ENCODE assay signal across 15 cellular contexts in genomic region chr4:61666248-61666647, GRCh38.
"Had no signal": no experiment of that assay in that cellular context is flagged by ENCODE, and none has a peak within 500 bp of the region (broad histone marks: within the 10 kb centered on the region; RNA-seq: fewer than 3 reads in every experiment).

No MANE protein-coding gene starts in this region.

- H3K9me3 ChIP-seq: colonic mucosa, SJCRH30, thoracic aorta had no signal

- H3K4me3 Mint-ChIP-seq: activated B cell treated with CpG ODN at 0.5 μM for 24 hours; activated naive CD8-positive, alpha-beta T cell treated with anti-CD3 and anti-CD28 coated beads, Interleukin-2, amount 10 ng/mL, durations not matched to agents 7 days and 5 days; activated T-helper 1 cell treated with anti-CD3 and anti-CD28 coated beads, Interleukin-12 subunit alpha, Interleukin-12 subunit beta, Interleukin-2, Interleukin-4 antibody, amounts not matched to agents 30 ng/mL and 10 ng/mL and 1 ng/mL, durations not matched to agents 14 hours and 24 hours and 36 hours; natural killer cell treated with Interleukin-12 subunit alpha and Interleukin-12 subunit beta and Interleukin-15 and Interleukin-18, amount 100 ng/mL, for 72 hours; stimulated activated effector memory CD8-positive, alpha-beta T cell treated with anti-CD3 and anti-CD28 coated beads, Interleukin-12 subunit alpha, Interleukin-12 subunit beta, amount 100 ng/mL, for 72 hours had no signal

- H3K27ac ChIP-seq: cardiac muscle cell, colonic mucosa, SJCRH30, thoracic aorta had no signal

- H3K4me1 ChIP-seq: colonic mucosa, SJCRH30 had no signal

- ATAC-seq: natural killer cell treated with Interleukin-12 subunit alpha and Interleukin-12 subunit beta and Interleukin-15 and Interleukin-18, amount 100 ng/mL, for 72 hours; stimulated activated effector memory CD8-positive, alpha-beta T cell treated with anti-CD3 and anti-CD28 coated beads, Interleukin-12 subunit alpha, Interleukin-12 subunit beta, amount 100 ng/mL, for 72 hours had no signal

- H3K36me3 ChIP-seq: cardiac muscle cell, colonic mucosa, SJCRH30, thoracic aorta had no signal

- H3K4me1 Mint-ChIP-seq: activated B cell treated with CpG ODN at 0.5 μM for 24 hours; activated naive CD8-positive, alpha-beta T cell treated with anti-CD3 and anti-CD28 coated beads, Interleukin-2, amount 10 ng/mL, durations not matched to agents 7 days and 5 days; stimulated activated effector memory CD8-positive, alpha-beta T cell treated with anti-CD3 and anti-CD28 coated beads, Interleukin-12 subunit alpha, Interleukin-12 subunit beta, amount 100 ng/mL, for 72 hours had no signal

- H3K4me3 ChIP-seq: cardiac muscle cell, colonic mucosa, SJCRH30, thoracic aorta had no signal

- H3K27me3 Mint-ChIP-seq: activated B cell treated with CpG ODN at 0.5 μM for 24 hours; activated naive CD8-positive, alpha-beta T cell treated with anti-CD3 and anti-CD28 coated beads, Interleukin-2, amount 10 ng/mL, durations not matched to agents 7 days and 5 days; natural killer cell treated with Interleukin-12 subunit alpha and Interleukin-12 subunit beta and Interleukin-15 and Interleukin-18, amount 100 ng/mL, for 72 hours had no signal

- H3K27me3 ChIP-seq: cardiac muscle cell, colonic mucosa had no signal

- H3K36me3 Mint-ChIP-seq: activated naive CD8-positive, alpha-beta T cell treated with anti-CD3 and anti-CD28 coated beads, Interleukin-2, amount 10 ng/mL, durations not matched to agents 7 days and 5 days; natural killer cell treated with Interleukin-12 subunit alpha and Interleukin-12 subunit beta and Interleukin-15 and Interleukin-18, amount 100 ng/mL, for 72 hours; stimulated activated effector memory CD8-positive, alpha-beta T cell treated with anti-CD3 and anti-CD28 coated beads, Interleukin-12 subunit alpha, Interleukin-12 subunit beta, amount 100 ng/mL, for 72 hours had no signal

- DNase-seq: activated B cell treated with CpG ODN at 0.5 μM for 24 hours; activated CD4-positive, alpha-beta T cell treated with anti-CD3 and anti-CD28 coated beads for 48 hours; activated naive CD8-positive, alpha-beta T cell treated with anti-CD3 and anti-CD28 coated beads, Interleukin-2, amount 10 ng/mL, durations not matched to agents 7 days and 5 days; aorta; colonic mucosa; effector CD4-positive, alpha-beta T cell; foreskin melanocyte; mesendoderm; SJCRH30; SW 1271 had no signal

- H3K27ac Mint-ChIP-seq: activated B cell treated with CpG ODN at 0.5 μM for 24 hours; activated naive CD8-positive, alpha-beta T cell treated with anti-CD3 and anti-CD28 coated beads, Interleukin-2, amount 10 ng/mL, durations not matched to agents 7 days and 5 days; activated T-helper 1 cell treated with anti-CD3 and anti-CD28 coated beads, Interleukin-12 subunit alpha, Interleukin-12 subunit beta, Interleukin-2, Interleukin-4 antibody, amounts not matched to agents 30 ng/mL and 10 ng/mL and 1 ng/mL, durations not matched to agents 14 hours and 24 hours and 36 hours; natural killer cell treated with Interleukin-12 subunit alpha and Interleukin-12 subunit beta and Interleukin-15 and Interleukin-18, amount 100 ng/mL, for 72 hours; stimulated activated effector memory CD8-positive, alpha-beta T cell treated with anti-CD3 and anti-CD28 coated beads, Interleukin-12 subunit alpha, Interleukin-12 subunit beta, amount 100 ng/mL, for 72 hours had no signal
